In the genomic region with DNA sequence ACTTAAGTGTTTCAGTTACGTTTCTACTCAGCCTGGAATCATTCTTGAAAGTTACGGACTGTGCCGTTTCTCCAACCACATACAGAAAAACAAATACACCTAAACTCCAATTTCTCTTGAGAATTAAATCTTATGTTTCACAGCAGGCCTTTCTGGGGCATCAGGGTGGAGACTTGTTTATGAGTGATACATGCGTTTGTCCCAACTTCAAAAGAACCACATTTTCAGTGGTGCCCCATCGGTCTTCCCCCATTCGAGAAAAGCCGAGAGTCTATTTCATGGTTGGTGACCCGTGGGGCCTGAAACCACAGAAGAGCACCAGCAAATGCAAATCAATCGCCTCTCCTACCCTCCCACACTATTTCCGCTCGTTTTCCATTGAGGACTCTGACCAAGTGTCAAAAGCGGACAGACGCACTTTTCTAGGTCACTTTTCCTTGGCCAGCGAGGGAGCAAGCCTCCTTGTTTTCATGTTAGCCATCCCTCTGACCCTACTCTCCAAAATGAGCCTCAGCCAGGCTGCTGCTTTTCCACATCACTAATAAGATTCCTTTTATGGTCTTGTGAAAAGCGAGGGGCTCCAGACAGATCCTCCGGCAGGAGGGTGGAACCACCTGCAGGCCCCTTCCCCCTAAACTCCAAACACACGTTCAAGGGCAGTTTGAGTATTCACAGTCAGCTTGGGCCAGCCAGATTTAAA, we compare ENCODE assay signal across 8 cellular contexts. TPM values are rescaled to one million over a fixed set of nuclear protein-coding genes. Genes with fewer than 3 reads are reported as not detected.
DNase-seq lines count a peak whose midpoint lies in the region; ATAC-seq and TF ChIP-seq lines count a peak whose summit lies in the region.

No MANE protein-coding gene starts in this region.

- TF ChIP-seq CTCF in RWPE2 (IDR thresholded peaks at IDR 0.05; ENCODE audit: poor library complexity, severe bottlenecking): no peak

- H3K9ac ChIP-seq in iPS-18a (ENCODE audit: low read length): peak overlapping the region; percentile 81

- H3K4me1 ChIP-seq in RWPE2 (ENCODE audit: insufficient read depth, poor library complexity, severe bottlenecking): peaks cover 40% of the 10 kb centered on the region
- peaks cover 62% of the 10 kb centered on the region for H3K4me1 ChIP-seq in iPS-18a (ENCODE audit: control insufficient read depth, low read depth, low read length)

- H3K36me3 ChIP-seq in RWPE2 (ENCODE audit: low read depth) (peaks cover 69% of the 10 kb centered on the region), iPS-18a (ENCODE audit: control insufficient read depth, low read depth, low read length) (peaks cover 41% of the 10 kb centered on the region)

- H3K27ac ChIP-seq in RWPE2 (ENCODE audit: poor library complexity, severe bottlenecking): peak overlapping the region; percentile 92
- H3K27ac ChIP-seq in iPS-18a (ENCODE audit: low read length): no peak overlapping the region
- H3K27ac ChIP-seq in temporal lobe (ENCODE audit: low read depth, low read length): peak overlapping the region; percentile 20

- no peaks in the 10 kb centered on the region for H3K9me3 ChIP-seq in RWPE2 (ENCODE audit: severe bottlenecking)
- no peaks in the 10 kb centered on the region for H3K9me3 ChIP-seq in iPS-18a (ENCODE audit: control insufficient read depth, low read depth, low read length)

- H3K27me3 ChIP-seq in RWPE2 (ENCODE audit: insufficient read depth, poor library complexity, severe bottlenecking) (no peaks in the 10 kb centered on the region), iPS-18a (ENCODE audit: control insufficient read depth, insufficient read depth, low read length) (no peaks in the 10 kb centered on the region)

- ATAC-seq in GM18508 (IDR thresholded peaks at IDR 0.05; ENCODE audit: insufficient read depth, unreplicated experiment) (peak; percentile 30), HG02623 (IDR thresholded peaks at IDR 0.05; ENCODE audit: unreplicated experiment) (peak; percentile 22), RWPE2 (ENCODE audit: low read depth) (no peak)

- DNase-seq in RWPE2 (ENCODE audit: low spot score): no peak
- DNase-seq in NK-92 (lab: John Stamatoyannopoulos, UW; ENCODE audit: unreplicated experiment): no peak
- DNase-seq in middle frontal gyrus (ENCODE audit: extremely low spot score, low spot score): no peak
- DNase-seq in NCI-H2227 (lab: John Stamatoyannopoulos, UW; ENCODE audit: unreplicated experiment): no peak

- H3K4me3 ChIP-seq in RWPE2 (ENCODE audit: severe bottlenecking) (peak overlapping the region; percentile 69), iPS-18a (ENCODE audit: low read length) (peak overlapping the region; percentile 93)

RNA-seq across cellular contexts. Expression of gene JAG1, which starts 3.1 kb away (rescaled TPM):
- total RNA-seq in temporal lobe: 16.0 TPM
